ENCODE assay signal across 8 cellular contexts in genomic region chr12:46357438-46358324, GRCh38. TPM values are rescaled to one million over a fixed set of nuclear protein-coding genes. Genes with fewer than 3 reads are reported as not detected.
DNase-seq lines count a peak whose midpoint lies in the region; ATAC-seq and TF ChIP-seq lines count a peak whose summit lies in the region.

No MANE protein-coding gene starts in this region.

- no peak overlapping the region for H4K91ac ChIP-seq in mesenchymal stem cell (ENCODE audit: low read length)

- no peak overlapping the region for H3K18ac ChIP-seq in mesenchymal stem cell (ENCODE audit: low read depth in 1 of 2, low read length in 2 of 2)

- TF ChIP-seq POLR2A in tibial nerve (IDR thresholded peaks at IDR 0.05): no peak

- H3K4me1 ChIP-seq in HUES48 (ENCODE audit: control insufficient read depth, insufficient read depth, low read length) (0 out of 2 replicates have a peak, but pooled peaks cover 4% of the 10 kb centered on the region), mesenchymal stem cell (ENCODE audit: control insufficient read depth, insufficient read depth, low read depth, low read length) (no peaks in the 10 kb centered on the region), tibial nerve (peaks cover 0 to 32% (median 7%) of the 10 kb centered on the region in 4 donors)

- H3K79me1 ChIP-seq in mesenchymal stem cell (replicated peaks; ENCODE audit: low read length, poor library complexity, severe bottlenecking): no peaks in the 10 kb centered on the region

- no peak overlapping the region for H3K23ac ChIP-seq in mesenchymal stem cell (ENCODE audit: low read length in 2 of 2)

- in situ Hi-C loops in brain microvascular endothelial cell (cut with HindIII; ENCODE audit: low pct_ligation_motif_present, low sequenced_read_pairs): no loop called here

- no peak overlapping the region for H4K8ac ChIP-seq in mesenchymal stem cell (ENCODE audit: low read length)

- H3K14ac ChIP-seq in mesenchymal stem cell (ENCODE audit: low read length in 2 of 2): no peak overlapping the region

- H3K27me3 ChIP-seq in HUES48 (ENCODE audit: control insufficient read depth, insufficient read depth, low read length) (no peaks in the 10 kb centered on the region), brain microvascular endothelial cell (replicated peaks) (no peaks in the 10 kb centered on the region), mesenchymal stem cell (ENCODE audit: control insufficient read depth in 1 of 2, insufficient read depth in 1 of 2, low read length in 2 of 2) (no peaks in the 10 kb centered on the region), tibial nerve (no peaks in the 10 kb centered on the region)

- no peak for TF ChIP-seq EP300 in tibial nerve (IDR thresholded peaks at IDR 0.05)

- H3K36me3 ChIP-seq in HUES48 (ENCODE audit: control insufficient read depth, insufficient read depth, low read length): peaks cover 44% of the 10 kb centered on the region
- peaks cover 41% of the 10 kb centered on the region for H3K36me3 ChIP-seq in brain microvascular endothelial cell (replicated peaks)
- peaks cover 0 to 48% of the 10 kb centered on the region in 2 experiments for H3K36me3 ChIP-seq in mesenchymal stem cell (ENCODE audit: control insufficient read depth in 1 of 2, insufficient read depth in 2 of 2, low read depth in 1 of 2, low read length in 2 of 2)
- peaks cover 7 to 43% (median 15%) of the 10 kb centered on the region in 3 donors for H3K36me3 ChIP-seq in tibial nerve

- H2BK12ac ChIP-seq in mesenchymal stem cell (ENCODE audit: low read length in 2 of 2): no peak overlapping the region

- H3K4me3 ChIP-seq in HUES48 (ENCODE audit: low read depth, low read length) (no peak overlapping the region), brain microvascular endothelial cell (ENCODE audit: low read depth, low read length) (no peak overlapping the region), mesenchymal stem cell (ENCODE audit: insufficient read depth in 1 of 2, low read depth in 1 of 2, low read length in 2 of 2) (no peak overlapping the region), tibial nerve (no peak overlapping the region)

- no peak for TF ChIP-seq CTCF in brain microvascular endothelial cell (IDR thresholded peaks at IDR 0.05; ENCODE audit: low read depth, low read length, missing control alignments)
- no peak for TF ChIP-seq CTCF in tibial nerve (IDR thresholded peaks at IDR 0.05)

- 34% methylated on average over 6 of the region's 6 CpGs for WGBS in mesenchymal stem cell
- WGBS in tibial nerve, 2 donors: 35 to 44% methylated on average over 6 of the region's 6 CpGs

- DNase-seq in DMS53 (lab: John Stamatoyannopoulos, UW) (peak; percentile 73), brain microvascular endothelial cell (peak; percentile 49), mesenchymal stem cell (peak; percentile 85), Kasumi-1 (lab: John Stamatoyannopoulos, UW) (no peak), tibial nerve (ENCODE audit: low spot score in 2 of 2) (no peak), NCI-H1436 (lab: John Stamatoyannopoulos, UW) (no peak)

- H3K4ac ChIP-seq in mesenchymal stem cell (ENCODE audit: low read depth in 1 of 2, low read length in 2 of 2): no peak overlapping the region

- no peak overlapping the region for H2BK15ac ChIP-seq in mesenchymal stem cell (ENCODE audit: low read depth, poor library complexity, severe bottlenecking)

- H3K9me3 ChIP-seq in HUES48 (ENCODE audit: control insufficient read depth, insufficient read depth, low read length) (no peaks in the 10 kb centered on the region), mesenchymal stem cell (ENCODE audit: control insufficient read depth, low read length) (no peaks in the 10 kb centered on the region), tibial nerve (no peaks in the 10 kb centered on the region)

- ATAC-seq in GM21367 (IDR thresholded peaks at IDR 0.05; ENCODE audit: unreplicated experiment): no peak

- H3K4me2 ChIP-seq in mesenchymal stem cell (ENCODE audit: low read length, poor library complexity, severe bottlenecking): no peak overlapping the region

- H2AFZ ChIP-seq in mesenchymal stem cell (ENCODE audit: low read depth, low read length): no peak overlapping the region

- H2BK120ac ChIP-seq in mesenchymal stem cell (ENCODE audit: low read depth, low read length): no peak overlapping the region

- H3K27ac ChIP-seq in HUES48 (ENCODE audit: low read depth, low read length): peak overlapping the region; percentile 51
- H3K27ac ChIP-seq in brain microvascular endothelial cell: no peak overlapping the region
- peak overlapping the region; percentile 19 for H3K27ac ChIP-seq in mesenchymal stem cell (ENCODE audit: low read length, poor library complexity, severe bottlenecking)
- H3K27ac ChIP-seq in tibial nerve: no peak overlapping the region

- H3K9ac ChIP-seq in HUES48 (ENCODE audit: low read depth, low read length): no peak overlapping the region
- H3K9ac ChIP-seq in mesenchymal stem cell (ENCODE audit: low read length): no peak overlapping the region

- H2AK5ac ChIP-seq in mesenchymal stem cell (ENCODE audit: low read length, severe bottlenecking): no peak overlapping the region

- H2BK5ac ChIP-seq in mesenchymal stem cell (ENCODE audit: low read depth, low read length, poor library complexity, severe bottlenecking): no peak overlapping the region

RNA-seq across cellular contexts. Expression of gene SLC38A2, which starts 14.9 kb away (rescaled TPM):
- 438 TPM for polyA plus RNA-seq in mesenchymal stem cell (2013, experiment 1 of 2)
- 429 TPM for polyA plus RNA-seq in mesenchymal stem cell (2013, experiment 2 of 2)
- total RNA-seq in tibial nerve: 100 to 1,000 TPM; 368 to 440 (median 381) TPM

Comparison
In these comparisons a context has a peak if more than half of its experiments do, and no peak if none do; other contexts are left out.
1. DNase-seq: peak in DMS53 (single experiment), brain microvascular endothelial cell (single experiment) and mesenchymal stem cell (single experiment); none in Kasumi-1 (0 of 2), tibial nerve (0 of 2) and NCI-H1436 (single experiment).
2. H3K27ac ChIP-seq: peak in HUES48 (single experiment) and mesenchymal stem cell (single experiment); none in brain microvascular endothelial cell (single experiment) and tibial nerve (0 of 4).